In genomic region chr9:35627575-35627974, GRCh38 we compare ENCODE assay signal across 26 cellular contexts. TPM values are rescaled to one million over a fixed set of nuclear protein-coding genes. Genes with fewer than 3 reads are reported as not detected.
"Had no signal": no experiment of that assay in that cellular context is flagged by ENCODE, and none has a peak within 500 bp of the region (broad histone marks: within the 10 kb centered on the region; RNA-seq: fewer than 3 reads in every experiment).

No MANE protein-coding gene starts in this region.

- H3K27me3 ChIP-seq: esophagus squamous epithelium, gastrocnemius medialis, left lung, pancreas, upper lobe of left lung had no signal

- H3K4me1 Mint-ChIP-seq: endodermal cell, mesothelial cell of epicardium, nephron had no signal

- H3K9me3 Mint-ChIP-seq: activated naive CD4-positive, alpha-beta T cell treated with anti-CD3 and anti-CD28 coated beads, Interleukin-2, amount 50 U/mL, for 72 hours; activated T-cell treated with anti-CD3 and anti-CD28 coated beads, Interleukin-2, amount 50 U/mL, for 72 hours; endodermal cell; mesothelial cell of epicardium; nephron; T-cell; T-helper 2 cell treated with Interferon-gamma antibody and Interleukin-4, amounts not matched to agents 5 μg/mL and 100 μg/mL, for 36 hours had no signal

- FAIRE-seq: bronchial epithelial cell, pancreas had no signal

- H3K4me3 ChIP-seq: coronary artery, esophagus squamous epithelium, gastrocnemius medialis, left lung, lung, pancreas, skin epidermis, thoracic aorta, upper lobe of left lung had no signal

- H3K9me3 ChIP-seq: esophagus squamous epithelium, gastrocnemius medialis, left lung, pancreas, thoracic aorta, upper lobe of left lung had no signal

- DNase-seq: activated CD4-positive, alpha-beta T cell treated with anti-CD3 and anti-CD28 coated beads for 1 hour; activated T-cell treated with anti-CD3 and anti-CD28 coated beads, Interleukin-2, amount 50 U/mL, for 72 hours; amygdala; cerebellar nuclear complex; endodermal cell; esophagus squamous epithelium; gastrocnemius medialis; hippocampal formation; kidney glomerular epithelial cell; left lung; pancreas; right cardiac atrium; stimulated activated CD4-positive, alpha-beta T cell treated with anti-CD3 and anti-CD28 coated beads, Interleukin-1b, Interleukin-23, amount 100 ng/mL, for 48 hours; T-cell; upper lobe of left lung; WERI-Rb-1 had no signal

- H3K27ac Mint-ChIP-seq: activated naive CD4-positive, alpha-beta T cell treated with anti-CD3 and anti-CD28 coated beads, Interleukin-2, amount 50 U/mL, for 72 hours; activated T-cell treated with anti-CD3 and anti-CD28 coated beads, Interleukin-2, amount 50 U/mL, for 72 hours; endodermal cell; mesothelial cell of epicardium; nephron; T-cell; T-helper 2 cell treated with Interferon-gamma antibody and Interleukin-4, amounts not matched to agents 5 μg/mL and 100 μg/mL, for 36 hours had no signal

- H3K27ac ChIP-seq: coronary artery, esophagus squamous epithelium, gastrocnemius medialis, left lung, pancreas, skin epidermis, thoracic aorta, upper lobe of left lung, WERI-Rb-1 had no signal

- H3K36me3 Mint-ChIP-seq: activated naive CD4-positive, alpha-beta T cell treated with anti-CD3 and anti-CD28 coated beads, Interleukin-2, amount 50 U/mL, for 72 hours; mesothelial cell of epicardium; T-cell had no signal

- ATAC-seq: activated naive CD4-positive, alpha-beta T cell treated with anti-CD3 and anti-CD28 coated beads, Interleukin-2, amount 50 U/mL, for 72 hours; activated T-cell treated with anti-CD3 and anti-CD28 coated beads, Interleukin-2, amount 50 U/mL, for 72 hours; gastrocnemius medialis; left lung; pancreas; right cardiac atrium; T-cell had no signal

- H3K4me1 ChIP-seq: esophagus squamous epithelium, gastrocnemius medialis, left lung, pancreas, upper lobe of left lung had no signal

- H3K27me3 Mint-ChIP-seq: T-cell had no signal

- H3K36me3 ChIP-seq: esophagus squamous epithelium, gastrocnemius medialis, left lung, pancreas, thoracic aorta, upper lobe of left lung, WERI-Rb-1 had no signal

- H3K4me3 Mint-ChIP-seq: activated T-cell treated with anti-CD3 and anti-CD28 coated beads, Interleukin-2, amount 50 U/mL, for 72 hours; endodermal cell; mesothelial cell of epicardium; nephron; T-cell; T-helper 2 cell treated with Interferon-gamma antibody and Interleukin-4, amounts not matched to agents 5 μg/mL and 100 μg/mL, for 36 hours had no signal

RNA-seq across cellular contexts. Expression of gene SIT1, which starts 23.2 kb away (rescaled TPM):
- total RNA-seq: bronchial epithelial cell, gastrocnemius medialis, mesothelial cell of epicardium, pulmonary artery endothelial cell had no signal
